Comparison of ENCODE assay signal across 24 cellular contexts in the genomic region with DNA sequence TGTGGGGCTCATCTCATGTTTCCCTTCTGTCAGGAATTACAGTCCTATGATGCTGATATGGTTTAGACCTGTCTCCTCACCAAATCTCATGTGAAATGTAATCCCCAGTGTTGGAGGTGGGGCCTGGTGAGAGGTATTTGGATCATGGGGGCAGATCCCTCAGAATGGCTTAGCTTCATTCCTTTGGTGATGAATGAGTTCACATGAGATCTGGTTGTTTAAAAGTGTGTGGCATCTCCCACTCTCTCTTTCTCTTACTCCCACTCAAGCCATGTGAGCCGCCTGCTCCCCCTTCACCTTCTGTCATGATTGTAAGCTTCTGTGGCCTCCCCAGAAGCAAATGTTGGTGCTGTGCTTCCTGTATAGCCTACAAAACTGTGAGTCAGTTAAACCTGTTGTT.
"Had no signal": no experiment of that assay in that cellular context is flagged by ENCODE, and none has a peak within 500 bp of the region (broad histone marks: within the 10 kb centered on the region; RNA-seq: fewer than 3 reads in every experiment).

No MANE protein-coding gene starts in this region.

- H3K4me1 Mint-ChIP-seq: naive thymus-derived CD4-positive, alpha-beta T cell; stimulated activated memory B cell treated with anti-CD40 and anti-IgM and Interleukin-4, amounts not matched to agents 10 μg/mL and 1 μg/mL and 100 μg/mL, for 72 hours had no signal

- H3K27me3 ChIP-seq: esophagus squamous epithelium, heart right ventricle, neutrophil, pancreas, testis, tibial artery, upper lobe of left lung had no signal

- H3K4me3 Mint-ChIP-seq: effector memory CD8-positive, alpha-beta T cell; naive thymus-derived CD4-positive, alpha-beta T cell; stimulated activated memory B cell treated with anti-CD40 and anti-IgM and Interleukin-4, amounts not matched to agents 10 μg/mL and 1 μg/mL and 100 μg/mL, for 72 hours had no signal

- DNase-seq: cerebellar nuclear complex; cortex of kidney; effector memory CD8-positive, alpha-beta T cell; erythroblast; esophagus squamous epithelium; foreskin melanocyte; glutamatergic neuron; heart right ventricle; hippocampal formation; left cardiac atrium; left ventricle myocardium superior; mesenchymal stem cell; midbrain; naive thymus-derived CD4-positive, alpha-beta T cell; pancreas; stimulated activated CD4-positive, alpha-beta T cell treated with anti-CD3 and anti-CD28 coated beads, Interleukin-4, amount 100 ng/mL, for 4 hours; stimulated activated naive CD8-positive, alpha-beta T cell treated with anti-CD3 and anti-CD28 coated beads, Interleukin-15, Interleukin-2, amounts not matched to agents 100 U/mL and 50 U/mL, for 24 hours; substantia nigra; testis; tibial artery; upper lobe of left lung had no signal

- H3K4me1 ChIP-seq: esophagus squamous epithelium, testis, tibial artery, upper lobe of left lung had no signal

- H3K4me3 ChIP-seq: esophagus squamous epithelium, heart right ventricle, pancreas, testis, tibial artery, upper lobe of left lung had no signal

- H3K27ac ChIP-seq: esophagus squamous epithelium, neutrophil, pancreas, testis, tibial artery, upper lobe of left lung had no signal

- H3K27me3 Mint-ChIP-seq: stimulated activated memory B cell treated with anti-CD40 and anti-IgM and Interleukin-4, amounts not matched to agents 10 μg/mL and 1 μg/mL and 100 μg/mL, for 72 hours had no signal

- H3K27ac Mint-ChIP-seq: effector memory CD8-positive, alpha-beta T cell; naive thymus-derived CD4-positive, alpha-beta T cell; stimulated activated memory B cell treated with anti-CD40 and anti-IgM and Interleukin-4, amounts not matched to agents 10 μg/mL and 1 μg/mL and 100 μg/mL, for 72 hours had no signal

- ATAC-seq: effector memory CD8-positive, alpha-beta T cell; naive thymus-derived CD4-positive, alpha-beta T cell; pancreas; sciatic nerve; stimulated activated memory B cell treated with anti-CD40 and anti-IgM and Interleukin-4, amounts not matched to agents 10 μg/mL and 1 μg/mL and 100 μg/mL, for 72 hours; stimulated activated naive CD8-positive, alpha-beta T cell treated with anti-CD3 and anti-CD28 coated beads, Interleukin-15, Interleukin-2, amounts not matched to agents 100 U/mL and 50 U/mL, for 24 hours had no signal

- H3K36me3 ChIP-seq: esophagus squamous epithelium, heart right ventricle, neutrophil, pancreas, tibial artery, upper lobe of left lung had no signal

- H3K9me3 ChIP-seq: neutrophil, pancreas, testis had no signal
